ENCODE assay signal across 24 cellular contexts in genomic region chr9:20436475-20437195, GRCh38.
"Had no signal": no experiment of that assay in that cellular context is flagged by ENCODE, and none has a peak within 500 bp of the region (broad histone marks: within the 10 kb centered on the region; RNA-seq: fewer than 3 reads in every experiment).

No MANE protein-coding gene starts in this region.

- DNase-seq: effector CD4-positive, alpha-beta T cell; endodermal cell; foreskin melanocyte; head of caudate nucleus; kidney; left cardiac atrium; left ventricle myocardium inferior; lower lobe of right lung; natural killer cell; posterior cingulate gyrus; sigmoid colon; stimulated activated CD4-positive, alpha-beta T cell treated with anti-CD3 and anti-CD28 coated beads, Interleukin-2, amount 100 ng/mL, for 24 hours; stimulated activated CD4-positive, alpha-beta T cell treated with anti-CD3 and anti-CD28 coated beads, Interleukin-4, amount 100 ng/mL, for 4 hours; stimulated activated naive CD4-positive, alpha-beta T cell; thyroid gland had no signal

- H3K4me1 ChIP-seq: lower lobe of right lung, suprapubic skin had no signal

- H3K27me3 Mint-ChIP-seq: memory B cell, type B pancreatic cell had no signal

- H3K4me1 Mint-ChIP-seq: memory B cell, neural crest cell had no signal

- H3K36me3 Mint-ChIP-seq: memory B cell, natural killer cell had no signal

- H3K4me3 Mint-ChIP-seq: endodermal cell, memory B cell, mesothelial cell of epicardium, natural killer cell, neural crest cell, type B pancreatic cell had no signal

- H2AFZ ChIP-seq: hepatocyte had no signal

- H3K9me3 Mint-ChIP-seq: endodermal cell, memory B cell, mesothelial cell of epicardium, natural killer cell, neural crest cell, type B pancreatic cell had no signal

- H3K27me3 ChIP-seq: hepatocyte, sigmoid colon, suprapubic skin, thyroid gland had no signal

- H3K36me3 ChIP-seq: left ventricle myocardium inferior, lower lobe of right lung, sigmoid colon, suprapubic skin, thyroid gland had no signal

- H3K4me3 ChIP-seq: hepatocyte, left ventricle myocardium inferior, lower lobe of right lung, sigmoid colon, skin epidermis, suprapubic skin, thyroid gland had no signal

- FAIRE-seq: endothelial cell of umbilical vein, kidney, urothelium cell line had no signal

- H3K27ac ChIP-seq: hepatocyte, left ventricle myocardium inferior, lower lobe of right lung, sigmoid colon, skin epidermis, suprapubic skin, thyroid gland had no signal

- ATAC-seq: lower lobe of right lung, natural killer cell had no signal

- H3K9me3 ChIP-seq: left ventricle myocardium inferior, lower lobe of right lung, sigmoid colon, suprapubic skin, thyroid gland had no signal

- H3K4me2 ChIP-seq: hepatocyte had no signal

- H3K27ac Mint-ChIP-seq: endodermal cell, memory B cell, mesothelial cell of epicardium, natural killer cell, type B pancreatic cell had no signal
